31 cellular contexts compared by ENCODE assay signal in the genomic region with DNA sequence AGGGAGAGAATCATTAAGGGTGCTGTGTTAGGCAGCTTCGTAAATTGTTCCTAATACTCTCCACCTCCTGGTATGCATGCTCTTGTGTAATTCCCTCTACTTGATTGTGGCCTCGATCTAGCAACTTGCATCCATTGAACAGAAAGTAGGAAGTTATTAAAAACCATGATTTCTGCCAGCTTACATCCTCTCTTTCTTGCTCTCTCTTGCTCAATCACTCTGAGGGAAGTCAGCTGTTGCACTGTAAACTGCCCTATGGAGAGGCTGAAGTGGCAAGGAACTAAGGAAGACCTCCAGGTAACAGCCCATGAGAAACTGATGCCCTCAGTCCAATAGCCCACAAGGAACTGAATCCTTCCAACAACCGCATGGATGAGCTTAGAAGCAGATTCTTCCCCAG.
"Had no signal": no experiment of that assay in that cellular context is flagged by ENCODE, and none has a peak within 500 bp of the region (broad histone marks: within the 10 kb centered on the region; RNA-seq: fewer than 3 reads in every experiment).

No MANE protein-coding gene starts in this region.

- H3K4me1 Mint-ChIP-seq: activated CD4-positive, alpha-beta T cell treated with anti-CD3 and anti-CD28 coated beads, Interleukin-2, amount 10 ng/mL, durations not matched to agents 24 days and 14 days; activated naive CD4-positive, alpha-beta T cell treated with anti-CD3 and anti-CD28 coated beads, Interleukin-2, amount 10 ng/mL, durations not matched to agents 7 days and 5 days; immature natural killer cell; naive B cell; nephron progenitor cell; stimulated activated memory B cell treated with anti-CD40 and anti-IgM and Interleukin-4, amounts not matched to agents 10 μg/mL and 1 μg/mL and 100 μg/mL, for 72 hours; stimulated activated naive CD8-positive, alpha-beta T cell treated with anti-CD3 and anti-CD28 coated beads, Interleukin-15, amount 100 ng/mL, for 72 hours had no signal

- H3K9me3 Mint-ChIP-seq: activated CD4-positive, alpha-beta T cell treated with anti-CD3 and anti-CD28 coated beads, Interleukin-2, amount 10 ng/mL, durations not matched to agents 24 days and 14 days had no signal

- H3K27me3 Mint-ChIP-seq: activated naive CD4-positive, alpha-beta T cell treated with anti-CD3 and anti-CD28 coated beads, Interleukin-2, amount 10 ng/mL, durations not matched to agents 7 days and 5 days; stimulated activated memory B cell treated with anti-CD40 and anti-IgM and Interleukin-4, amounts not matched to agents 10 μg/mL and 1 μg/mL and 100 μg/mL, for 72 hours had no signal

- ATAC-seq: esophagus mucosa; left colon; pancreas; stimulated activated memory B cell treated with anti-CD40 and anti-IgM and Interleukin-4, amounts not matched to agents 10 μg/mL and 1 μg/mL and 100 μg/mL, for 72 hours; stimulated activated naive CD8-positive, alpha-beta T cell treated with anti-CD3 and anti-CD28 coated beads, Interleukin-15, amount 100 ng/mL, for 72 hours had no signal

- H3K36me3 Mint-ChIP-seq: activated CD4-positive, alpha-beta memory T cell treated with anti-CD3 and anti-CD28 coated beads for 36 hours; activated naive CD4-positive, alpha-beta T cell treated with anti-CD3 and anti-CD28 coated beads, Interleukin-2, amount 10 ng/mL, durations not matched to agents 7 days and 5 days; immature natural killer cell; naive B cell; stimulated activated memory B cell treated with anti-CD40 and anti-IgM and Interleukin-4, amounts not matched to agents 10 μg/mL and 1 μg/mL and 100 μg/mL, for 72 hours had no signal

- H3K27ac Mint-ChIP-seq: activated CD4-positive, alpha-beta memory T cell treated with anti-CD3 and anti-CD28 coated beads for 36 hours; activated CD4-positive, alpha-beta T cell treated with anti-CD3 and anti-CD28 coated beads, Interleukin-2, amount 10 ng/mL, durations not matched to agents 24 days and 14 days; activated naive CD4-positive, alpha-beta T cell treated with anti-CD3 and anti-CD28 coated beads, Interleukin-2, amount 10 ng/mL, durations not matched to agents 7 days and 5 days; immature natural killer cell; nephron progenitor cell; stimulated activated memory B cell treated with anti-CD40 and anti-IgM and Interleukin-4, amounts not matched to agents 10 μg/mL and 1 μg/mL and 100 μg/mL, for 72 hours; stimulated activated naive CD8-positive, alpha-beta T cell treated with anti-CD3 and anti-CD28 coated beads, Interleukin-15, amount 100 ng/mL, for 72 hours had no signal

- H3K4me3 Mint-ChIP-seq: activated CD4-positive, alpha-beta memory T cell treated with anti-CD3 and anti-CD28 coated beads for 36 hours; activated CD4-positive, alpha-beta T cell treated with anti-CD3 and anti-CD28 coated beads, Interleukin-2, amount 10 ng/mL, durations not matched to agents 24 days and 14 days; activated naive CD4-positive, alpha-beta T cell treated with anti-CD3 and anti-CD28 coated beads, Interleukin-2, amount 10 ng/mL, durations not matched to agents 7 days and 5 days; immature natural killer cell; naive B cell; nephron progenitor cell; stimulated activated memory B cell treated with anti-CD40 and anti-IgM and Interleukin-4, amounts not matched to agents 10 μg/mL and 1 μg/mL and 100 μg/mL, for 72 hours; stimulated activated naive CD8-positive, alpha-beta T cell treated with anti-CD3 and anti-CD28 coated beads, Interleukin-15, amount 100 ng/mL, for 72 hours had no signal

- DNase-seq: activated CD4-positive, alpha-beta memory T cell treated with anti-CD3 and anti-CD28 coated beads for 36 hours; activated CD4-positive, alpha-beta T cell treated with anti-CD3 and anti-CD28 coated beads, Interleukin-2, amount 10 ng/mL, durations not matched to agents 24 days and 14 days; activated CD4-positive, CD25-positive, alpha-beta regulatory T cell treated with anti-CD3 and anti-CD28 coated beads, Interleukin-2, amount 50 U/mL, for 72 hours; activated CD8-positive, alpha-beta memory T cell treated with anti-CD3 and anti-CD28 coated beads, Interleukin-2, amount 50 U/mL, for 4 hours; activated gamma-delta T cell; activated naive CD4-positive, alpha-beta T cell treated with anti-CD3 and anti-CD28 coated beads, Interleukin-2, amount 10 ng/mL, durations not matched to agents 7 days and 5 days; activated T-cell treated with anti-CD3 and anti-CD28 coated beads, Interleukin-2, amount 50 U/mL, for 1 hour; amniotic stem cell; caudate nucleus; cortex of kidney; foreskin fibroblast; head of caudate nucleus; hippocampal formation; immature natural killer cell; kidney; left colon; mammary epithelial cell; naive B cell; nephron progenitor cell; pancreas; retina; sigmoid colon; small intestine; stimulated activated CD4-positive, alpha-beta T cell treated with anti-CD3 and anti-CD28 coated beads, Interleukin-4, amount 100 ng/mL, for 24 hours; stimulated activated CD8-positive, alpha-beta memory T cell treated with anti-CD3 and anti-CD28 coated beads, Interleukin-4, amount 100 ng/mL, for 48 hours; stimulated activated naive CD8-positive, alpha-beta T cell treated with anti-CD3 and anti-CD28 coated beads, Interleukin-15, amount 100 ng/mL, for 72 hours; substantia nigra; T-helper 9 cell; upper lobe of left lung had no signal
